8 cellular contexts compared by ENCODE assay signal in genomic region chr11:109939176-109939810, GRCh38.
DNase-seq lines count a peak whose midpoint lies in the region; ATAC-seq, FAIRE-seq and TF ChIP-seq lines count a peak whose summit lies in the region.

No MANE protein-coding gene starts in this region.

- no peaks in the 10 kb centered on the region for H3K4me1 Mint-ChIP-seq in osteocyte (ENCODE audit: unreplicated experiment)
- H3K4me1 Mint-ChIP-seq in natural killer cell treated with Interleukin-12 subunit alpha and Interleukin-12 subunit beta and Interleukin-15 and Interleukin-18, amount 100 ng/mL, for 72 hours (ENCODE audit: low read depth in 2 of 2) = no peaks in the 10 kb centered on the region

- H3K27ac Mint-ChIP-seq in osteocyte (ENCODE audit: unreplicated experiment) = no peak overlapping the region
- H3K27ac Mint-ChIP-seq in natural killer cell treated with Interleukin-12 subunit alpha and Interleukin-12 subunit beta and Interleukin-15 and Interleukin-18, amount 100 ng/mL, for 72 hours = no peak overlapping the region

- in situ Hi-C loops in SK-MEL-5 (cut with HindIII; ENCODE audit: low pct_unique_long_range_greater_than_20kb, low sequenced_read_pairs) = no loop called here

- no peak for ATAC-seq in natural killer cell treated with Interleukin-12 subunit alpha and Interleukin-12 subunit beta and Interleukin-15 and Interleukin-18, amount 100 ng/mL, for 72 hours

- no peak overlapping the region for H3K4me3 Mint-ChIP-seq in osteocyte (ENCODE audit: unreplicated experiment)
- no peak overlapping the region for H3K4me3 Mint-ChIP-seq in natural killer cell treated with Interleukin-12 subunit alpha and Interleukin-12 subunit beta and Interleukin-15 and Interleukin-18, amount 100 ng/mL, for 72 hours

- peaks cover 7% of the 10 kb centered on the region for H3K27me3 Mint-ChIP-seq in osteocyte (ENCODE audit: unreplicated experiment)
- peaks cover 15 to 28% of the 10 kb centered on the region in 2 donors for H3K27me3 Mint-ChIP-seq in natural killer cell treated with Interleukin-12 subunit alpha and Interleukin-12 subunit beta and Interleukin-15 and Interleukin-18, amount 100 ng/mL, for 72 hours

- DNase-seq in A172 (ENCODE audit: low spot score) (peak; percentile 70), GM18507 (ENCODE audit: extremely low spot score, insufficient read length, low read depth) (no peak), NB4 (ENCODE audit: low read depth) (peak; percentile 56), SK-MEL-5 (ENCODE audit: low read depth, low spot score) (peak; percentile 81), fibroblast of pulmonary artery (ENCODE audit: low read depth) (peak; percentile 90), osteocyte (ENCODE audit: extremely low spot score, unreplicated experiment) (no peak), germinal center (ENCODE audit: low spot score) (no peak)
- no peak for DNase-seq in natural killer cell treated with Interleukin-12 subunit alpha and Interleukin-12 subunit beta and Interleukin-15 and Interleukin-18, amount 100 ng/mL, for 72 hours (ENCODE audit: low spot score)

- TF ChIP-seq POLR2A in NB4 (IDR thresholded peaks at IDR 0.05; ENCODE audit: extremely low read depth, insufficient read length) = no peak

- H3K9me3 Mint-ChIP-seq in osteocyte (ENCODE audit: unreplicated experiment) = no peaks in the 10 kb centered on the region
- H3K9me3 Mint-ChIP-seq in natural killer cell treated with Interleukin-12 subunit alpha and Interleukin-12 subunit beta and Interleukin-15 and Interleukin-18, amount 100 ng/mL, for 72 hours = no peaks in the 10 kb centered on the region

- H3K4me3 ChIP-seq in NB4 (ENCODE audit: low read depth, low read length) (no peak overlapping the region), fibroblast of pulmonary artery (replicated peaks; ENCODE audit: low read depth, low read length) (no peak overlapping the region)

- H3K36me3 Mint-ChIP-seq in osteocyte (ENCODE audit: unreplicated experiment) = no peaks in the 10 kb centered on the region
- no peaks in the 10 kb centered on the region for H3K36me3 Mint-ChIP-seq in natural killer cell treated with Interleukin-12 subunit alpha and Interleukin-12 subunit beta and Interleukin-15 and Interleukin-18, amount 100 ng/mL, for 72 hours

- peak; percentile 78 for FAIRE-seq in GM18507 (lab: Jason Lieb, UNC)

- TF ChIP-seq CTCF in NB4 (IDR thresholded peaks at IDR 0.05; ENCODE audit: low read depth, low read length) (peak; percentile 63), fibroblast of pulmonary artery (IDR thresholded peaks at IDR 0.05; ENCODE audit: low read length, missing control alignments) (peak; percentile 77), osteocyte (IDR thresholded peaks at IDR 0.05) (peak; percentile 87)

Comparison
In these comparisons a context has a peak if more than half of its experiments do, and no peak if none do; other contexts are left out.
1. DNase-seq: peak in A172 (single experiment), NB4 (single experiment), SK-MEL-5 (single experiment) and fibroblast of pulmonary artery (single experiment); none in GM18507 (single experiment), osteocyte (single experiment), germinal center (single experiment) and natural killer cell treated with Interleukin-12 subunit alpha and Interleukin-12 subunit beta and Interleukin-15 and Interleukin-18, amount 100 ng/mL, for 72 hours (single experiment).
2. Peak in every context shown above with its lines, with median percentiles within 50 percentile points of each other: CTCF ChIP-seq.